18 cellular contexts compared by ENCODE assay signal in the genomic region with DNA sequence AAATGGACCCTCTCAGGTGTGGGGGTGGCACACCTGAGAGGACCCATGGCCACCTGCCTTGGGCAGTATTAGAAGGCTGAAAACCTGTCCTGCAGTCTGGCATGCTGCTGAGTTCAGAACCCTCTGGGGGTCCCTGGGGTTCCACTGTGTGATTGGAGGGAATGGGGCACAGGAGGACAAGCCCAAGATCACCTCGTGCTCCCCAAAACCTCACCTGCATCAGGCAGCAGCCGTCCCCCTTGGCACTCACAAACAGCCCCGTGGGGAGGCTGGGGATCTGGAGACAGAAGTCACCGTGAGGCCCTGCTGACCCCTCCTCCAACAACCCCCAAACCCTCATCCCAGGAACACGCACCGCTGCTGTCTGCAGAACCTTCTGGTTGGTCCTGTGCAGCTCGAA. TPM values are rescaled to one million over a fixed set of nuclear protein-coding genes. Genes with fewer than 3 reads are reported as not detected.
DNase-seq lines count a peak whose midpoint lies in the region; ATAC-seq lines count a peak whose summit lies in the region.
"Had no signal": no experiment of that assay in that cellular context is flagged by ENCODE, and none has a peak within 500 bp of the region (broad histone marks: within the 10 kb centered on the region; RNA-seq: fewer than 3 reads in every experiment).

No MANE protein-coding gene starts in this region.

- H3K79me1 ChIP-seq in neuronal stem cell (ENCODE audit: low read depth, low read length), result peaks cover 2% of the 10 kb centered on the region

- H3K9me3 ChIP-seq in neuronal stem cell (replicated peaks in 1 of 2; ENCODE audit: control insufficient read depth in 2 of 2, insufficient read depth in 1 of 2, low read depth in 1 of 2, low read length in 2 of 2), result no peaks in the 10 kb centered on the region
- H3K9me3 ChIP-seq: A549; BLaER1 treated with 17β-estradiol and CSF1 and Interleukin-3, amounts not matched to agents 10 nM and 100 nM; Caco-2 had no signal

- H2BK15ac ChIP-seq in neuronal stem cell (ENCODE audit: low read length), result no peak overlapping the region

- peaks cover 0 to 4% of the 10 kb centered on the region in 2 donors for H3K36me3 ChIP-seq in neuronal stem cell (replicated peaks in 1 of 2; ENCODE audit: control insufficient read depth in 2 of 2, insufficient read depth in 2 of 2, low read length in 2 of 2)

- no peak overlapping the region for H4K91ac ChIP-seq in neuronal stem cell (ENCODE audit: low read depth, low read length, poor library complexity)

- H3K27me3 Mint-ChIP-seq in stimulated activated memory B cell treated with anti-CD40 and anti-IgM and Interleukin-4, amounts not matched to agents 10 μg/mL and 1 μg/mL and 100 μg/mL, for 72 hours, result peaks cover 9% of the 10 kb centered on the region
- H3K27me3 Mint-ChIP-seq: B cell had no signal

- no peak overlapping the region for H3K4me3 Mint-ChIP-seq in stimulated activated memory B cell treated with anti-CD40 and anti-IgM and Interleukin-4, amounts not matched to agents 10 μg/mL and 1 μg/mL and 100 μg/mL, for 72 hours
- H3K4me3 Mint-ChIP-seq: B cell; CD4-positive, alpha-beta T cell; CD8-positive, alpha-beta T cell had no signal

- H2AFZ ChIP-seq in neuronal stem cell (ENCODE audit: low read length), result no peak overlapping the region

- peaks cover 0 to under 1% (median 0%) of the 10 kb centered on the region in 3 experiments for H3K27me3 ChIP-seq in neuronal stem cell (ENCODE audit: control insufficient read depth in 3 of 3, insufficient read depth in 3 of 3, low read depth in 1 of 3, low read length in 3 of 3)
- H3K27me3 ChIP-seq: BLaER1 treated with 17β-estradiol and CSF1 and Interleukin-3, amounts not matched to agents 10 nM and 100 nM had no signal

- no peak overlapping the region for H2BK12ac ChIP-seq in neuronal stem cell (ENCODE audit: low read length)

- H3K4me3 ChIP-seq in neuronal stem cell (ENCODE audit: low read length in 2 of 2), result no peak overlapping the region
- H3K4me3 ChIP-seq: A549; BLaER1 treated with 17β-estradiol and CSF1 and Interleukin-3, amounts not matched to agents 10 nM and 100 nM had no signal

- no peaks in the 10 kb centered on the region for H3K9me3 Mint-ChIP-seq in stimulated activated memory B cell treated with anti-CD40 and anti-IgM and Interleukin-4, amounts not matched to agents 10 μg/mL and 1 μg/mL and 100 μg/mL, for 72 hours
- H3K9me3 Mint-ChIP-seq: CD4-positive, alpha-beta T cell; CD8-positive, alpha-beta T cell had no signal

- no peak overlapping the region for H3K27ac Mint-ChIP-seq in stimulated activated memory B cell treated with anti-CD40 and anti-IgM and Interleukin-4, amounts not matched to agents 10 μg/mL and 1 μg/mL and 100 μg/mL, for 72 hours
- H3K27ac Mint-ChIP-seq: B cell; CD4-positive, alpha-beta T cell; CD8-positive, alpha-beta T cell had no signal

- H4K8ac ChIP-seq in neuronal stem cell (ENCODE audit: low read depth, low read length), result no peak overlapping the region

- H3K27ac ChIP-seq in neuronal stem cell (replicated peaks; ENCODE audit: low read length), result no peak overlapping the region
- H3K27ac ChIP-seq: 22Rv1; A549; BLaER1 treated with 17β-estradiol and CSF1 and Interleukin-3, amounts not matched to agents 10 nM and 100 nM; C4-2B had no signal

- DNase-seq in activated effector memory CD4-positive, alpha-beta T cell treated with anti-CD3 and anti-CD28 coated beads, Interleukin-2, amount 50 U/mL, for 16 hours, result peak; percentile 60
- DNase-seq in activated effector memory CD4-positive, alpha-beta T cell treated with Interleukin-2 at 50 U/mL for 16 hours, result no peak
- DNase-seq in neuronal stem cell (ENCODE audit: low spot score) (no peak), NCI-H1092 (lab: John Stamatoyannopoulos, UW) (no peak)
- DNase-seq: AML-193; Caco-2; Calu3; CD4-positive, alpha-beta T cell; CD8-positive, alpha-beta T cell; DMS79 treated with DMSO at 0.1 percent for 48 hours; GF-D8 had no signal

- no peak overlapping the region for H3K4ac ChIP-seq in neuronal stem cell (ENCODE audit: low read length)

- no peak overlapping the region for H3K23ac ChIP-seq in neuronal stem cell (ENCODE audit: low read depth, low read length, poor library complexity)

- no CpG with 5 or more reads among the region's 7 CpGs for WGBS in neuronal stem cell (ENCODE audit: extremely low coverage in 2 of 2, insufficient read length in 2 of 2, insufficient replicate concordance in 1 of 2), 2 donors

- H3K18ac ChIP-seq in neuronal stem cell (ENCODE audit: low read length), result no peak overlapping the region

- H3K14ac ChIP-seq in neuronal stem cell (ENCODE audit: low read length), result no peak overlapping the region

- no peak overlapping the region for H2BK120ac ChIP-seq in neuronal stem cell (ENCODE audit: low read depth, low read length)

- no peak overlapping the region for H2AK5ac ChIP-seq in neuronal stem cell (ENCODE audit: low read depth, low read length)

- no peak for ATAC-seq in stimulated activated memory B cell treated with anti-CD40 and anti-IgM and Interleukin-4, amounts not matched to agents 10 μg/mL and 1 μg/mL and 100 μg/mL, for 72 hours
- ATAC-seq: A549; CD8-positive, alpha-beta T cell had no signal

- H3K9ac ChIP-seq in neuronal stem cell (ENCODE audit: low read depth, low read length, poor library complexity), result no peak overlapping the region
- H3K9ac ChIP-seq: BLaER1 treated with 17β-estradiol and CSF1 and Interleukin-3, amounts not matched to agents 10 nM and 100 nM had no signal

- peak overlapping the region; percentile 83 for H2BK5ac ChIP-seq in neuronal stem cell (ENCODE audit: low read length)

- peaks cover 2 to 5% of the 10 kb centered on the region in 2 donors for H3K4me1 ChIP-seq in neuronal stem cell (ENCODE audit: control insufficient read depth in 2 of 2, insufficient read depth in 1 of 2, low read depth in 1 of 2, low read length in 2 of 2)
- H3K4me1 ChIP-seq: A549, Caco-2 had no signal

- H3K4me2 ChIP-seq in neuronal stem cell (ENCODE audit: insufficient read depth, low read length, poor library complexity, severe bottlenecking), result no peak overlapping the region
- H3K4me2 ChIP-seq: A549; BLaER1 treated with 17β-estradiol and CSF1 and Interleukin-3, amounts not matched to agents 10 nM and 100 nM had no signal

- peaks cover 17% of the 10 kb centered on the region for H3K4me1 Mint-ChIP-seq in stimulated activated memory B cell treated with anti-CD40 and anti-IgM and Interleukin-4, amounts not matched to agents 10 μg/mL and 1 μg/mL and 100 μg/mL, for 72 hours

- no peaks in the 10 kb centered on the region for H3K36me3 Mint-ChIP-seq in stimulated activated memory B cell treated with anti-CD40 and anti-IgM and Interleukin-4, amounts not matched to agents 10 μg/mL and 1 μg/mL and 100 μg/mL, for 72 hours
- H3K36me3 Mint-ChIP-seq: CD8-positive, alpha-beta T cell had no signal

RNA-seq across cellular contexts. Expression of a gene that starts 14.5 kb away (rescaled TPM):
- not detected for polyA plus RNA-seq in neuronal stem cell (2013, experiment 1 of 2)
- not detected for polyA plus RNA-seq in neuronal stem cell (2013, experiment 2 of 2)
- polyA plus RNA-seq: A549, BJ had no signal
